11 cellular contexts compared by ENCODE assay signal in the genomic region with DNA sequence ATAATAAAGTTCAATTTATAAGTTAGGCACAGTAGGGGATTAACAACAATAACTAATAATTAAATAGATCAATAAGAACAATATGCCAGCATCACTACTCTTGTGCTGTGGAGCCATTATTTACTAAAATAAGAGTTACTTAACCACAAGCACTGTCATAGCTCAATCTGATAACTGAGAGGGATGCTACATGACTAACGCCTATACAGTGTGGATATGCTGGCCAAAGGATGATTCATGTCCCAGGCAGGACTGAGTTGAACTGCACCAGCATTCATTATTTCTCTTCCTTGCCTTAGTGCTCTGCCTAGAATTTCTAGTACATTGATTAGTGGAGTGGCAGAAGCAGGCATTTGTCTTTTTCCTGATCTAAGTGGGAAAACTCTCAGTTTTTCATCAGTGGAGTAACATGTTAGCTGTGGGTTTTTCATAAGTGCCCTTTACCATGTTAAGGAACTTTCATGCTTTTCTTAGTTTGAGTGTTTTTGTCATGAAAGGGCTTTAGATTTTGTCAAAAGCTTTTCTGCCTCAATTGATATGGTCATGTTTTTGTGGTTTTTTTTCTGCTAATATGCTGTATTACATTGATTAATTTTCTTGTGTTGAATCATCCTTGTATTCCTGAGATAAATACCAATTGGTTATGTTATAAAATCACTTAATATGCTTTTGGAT. TPM values are rescaled to one million over a fixed set of nuclear protein-coding genes. Genes with fewer than 3 reads are reported as not detected.
A peak's percentile ranks its signal among the peaks of the same experiment; 100 is the strongest.
DNase-seq lines count a peak whose midpoint lies in the region; ATAC-seq, FAIRE-seq and TF ChIP-seq lines count a peak whose summit lies in the region.
"Had no signal": no experiment of that assay in that cellular context is flagged by ENCODE, and none has a peak within 500 bp of the region (broad histone marks: within the 10 kb centered on the region; RNA-seq: fewer than 3 reads in every experiment).

No MANE protein-coding gene starts in this region.

- no peak for ATAC-seq in GM18861 (IDR thresholded peaks at IDR 0.05; ENCODE audit: unreplicated experiment)
- ATAC-seq in GM19397 (IDR thresholded peaks at IDR 0.05; ENCODE audit: unreplicated experiment), result no peak
- ATAC-seq: WTC11 had no signal

- H3K9me3 Mint-ChIP-seq in MCF 10A (ENCODE audit: unreplicated experiment), result peaks cover 6% of the 10 kb centered on the region
- peaks cover 22% of the 10 kb centered on the region for H3K9me3 Mint-ChIP-seq in T-helper 2 cell treated with Interferon-gamma antibody and Interleukin-4, amounts not matched to agents 5 μg/mL and 100 μg/mL, for 36 hours

- DNase-seq in MCF 10A (ENCODE audit: unreplicated experiment) (peak; percentile 73), breast epithelium (ENCODE audit: low spot score in 2 of 2) (no peak), fibroblast of pulmonary artery (ENCODE audit: low read depth) (peak; percentile 89), urothelium cell line (ENCODE audit: low spot score) (peak; percentile 12), Peyer's patch (no peak)
- peak; percentile 28 for DNase-seq in T-helper 2 cell treated with Interferon-gamma antibody and Interleukin-4, amounts not matched to agents 5 μg/mL and 100 μg/mL, for 36 hours (ENCODE audit: low spot score)
- DNase-seq: aorta had no signal

- TF ChIP-seq POLR2A in breast epithelium (IDR thresholded peaks at IDR 0.05) (no peak), Peyer's patch (IDR thresholded peaks at IDR 0.05) (no peak)

- POLR2A ChIA-PET in MCF 10A (lab: Yijun Ruan, JAX), result interaction anchor here (1.1 kb wide), 1 partner anchor 22 kb away, joined by 4 read pairs; a partner anchor contains a TSS

- H3K4me3 ChIP-seq in breast epithelium (no peak overlapping the region), fibroblast of pulmonary artery (replicated peaks; ENCODE audit: low read depth, low read length) (no peak overlapping the region), Peyer's patch (no peak overlapping the region)

- H3K9me3 ChIP-seq in breast epithelium (peaks cover 0 to 8% of the 10 kb centered on the region in 2 donors), Peyer's patch (no peaks in the 10 kb centered on the region)

- peaks cover 7% of the 10 kb centered on the region for H3K4me1 Mint-ChIP-seq in MCF 10A (ENCODE audit: insufficient read depth, unreplicated experiment)
- H3K4me1 Mint-ChIP-seq in T-helper 2 cell treated with Interferon-gamma antibody and Interleukin-4, amounts not matched to agents 5 μg/mL and 100 μg/mL, for 36 hours (ENCODE audit: low read depth), result peaks cover 4% of the 10 kb centered on the region
- H3K4me1 Mint-ChIP-seq: nephron, WTC11 had no signal

- H3K4me3 Mint-ChIP-seq in MCF 10A (ENCODE audit: unreplicated experiment), result no peak overlapping the region
- no peak overlapping the region for H3K4me3 Mint-ChIP-seq in T-helper 2 cell treated with Interferon-gamma antibody and Interleukin-4, amounts not matched to agents 5 μg/mL and 100 μg/mL, for 36 hours
- H3K4me3 Mint-ChIP-seq: nephron, WTC11 had no signal

- TF ChIP-seq CTCF in MCF 10A (IDR thresholded peaks at IDR 0.05; ENCODE audit: unreplicated experiment), result no peak
- TF ChIP-seq CTCF in breast epithelium (IDR thresholded peaks at IDR 0.05), result no peak
- TF ChIP-seq CTCF in fibroblast of pulmonary artery (IDR thresholded peaks at IDR 0.05; ENCODE audit: low read length, missing control alignments), result no peak
- no peak for TF ChIP-seq CTCF in Peyer's patch (IDR thresholded peaks at IDR 0.05)

- H3K27ac ChIP-seq in breast epithelium, result no peak overlapping the region
- H3K27ac ChIP-seq in Peyer's patch, result no peak overlapping the region

- H3K27ac Mint-ChIP-seq in MCF 10A (ENCODE audit: low read depth, unreplicated experiment), result no peak overlapping the region
- no peak overlapping the region for H3K27ac Mint-ChIP-seq in T-helper 2 cell treated with Interferon-gamma antibody and Interleukin-4, amounts not matched to agents 5 μg/mL and 100 μg/mL, for 36 hours
- H3K27ac Mint-ChIP-seq: nephron, WTC11 had no signal

- H3K27me3 ChIP-seq in breast epithelium (no peaks in the 10 kb centered on the region), Peyer's patch (no peaks in the 10 kb centered on the region)

- H3K36me3 Mint-ChIP-seq in MCF 10A (ENCODE audit: insufficient read depth, unreplicated experiment), result peaks cover 7% of the 10 kb centered on the region
- H3K36me3 Mint-ChIP-seq in T-helper 2 cell treated with Interferon-gamma antibody and Interleukin-4, amounts not matched to agents 5 μg/mL and 100 μg/mL, for 36 hours (ENCODE audit: low read depth), result peaks cover 22% of the 10 kb centered on the region

- no TSS peak for BruUV-seq in MCF 10A (replicated peaks; lab: Mats Ljungman, UMichigan)

- CTCF ChIA-PET in MCF 10A (lab: Yijun Ruan, JAX), result interaction anchor here (0.6 to 0.7 kb wide), 2 partner anchors 22 to 92 kb away, joined by 3 read pairs; a partner anchor contains a TSS

- no peaks in the 10 kb centered on the region for H3K36me3 ChIP-seq in breast epithelium
- H3K36me3 ChIP-seq in Peyer's patch, result no peaks in the 10 kb centered on the region

- intact Hi-C loops in MCF 10A (cut with micrococcal nuclease), result no loop called here
- intact Hi-C loops in breast epithelium (cut with DNase I; ENCODE audit: low total_unique reads), result no loop called here

- no peaks in the 10 kb centered on the region for H3K27me3 Mint-ChIP-seq in MCF 10A (ENCODE audit: insufficient read depth, unreplicated experiment)
- H3K27me3 Mint-ChIP-seq in T-helper 2 cell treated with Interferon-gamma antibody and Interleukin-4, amounts not matched to agents 5 μg/mL and 100 μg/mL, for 36 hours (ENCODE audit: low read depth), result no peaks in the 10 kb centered on the region

- H3K4me1 ChIP-seq in breast epithelium (no peaks in the 10 kb centered on the region), Peyer's patch (no peaks in the 10 kb centered on the region)

- FAIRE-seq in urothelium cell line (lab: Jason Lieb, UNC), result no peak

RNA-seq across cellular contexts. Expression of a gene that starts 21.7 kb away (rescaled TPM):
- total RNA-seq in MCF 10A (2022) (4.1 and 5.5 TPM in 2 replicates), breast epithelium (10 to 100 TPM; 17.4 to 36.1 (median 25.6) TPM), Peyer's patch (10 to 100 TPM; 15.4 to 51.2 (median 18.8) TPM)

RNA-seq across cellular contexts. Expression of a gene that starts 21.9 kb away (rescaled TPM):
- total RNA-seq in MCF 10A (2022), result 36.5 and 40.9 TPM in 2 replicates
- total RNA-seq in breast epithelium, result 10 to 100 TPM; 70.8 to 98.7 (median 91.8) TPM
- total RNA-seq in Peyer's patch, result 10 to 100 TPM; 32.1 to 87.9 (median 58.2) TPM

Comparison
In these comparisons a context has a peak if more than half of its experiments do, and no peak if none do; other contexts are left out.
1. DNase-seq: peak in MCF 10A (single experiment), T-helper 2 cell treated with Interferon-gamma antibody and Interleukin-4, amounts not matched to agents 5 μg/mL and 100 μg/mL, for 36 hours (single experiment), fibroblast of pulmonary artery (single experiment) and urothelium cell line (single experiment); none in breast epithelium (0 of 2) and Peyer's patch (0 of 3).